16 cellular contexts compared by ENCODE assay signal in the genomic region with DNA sequence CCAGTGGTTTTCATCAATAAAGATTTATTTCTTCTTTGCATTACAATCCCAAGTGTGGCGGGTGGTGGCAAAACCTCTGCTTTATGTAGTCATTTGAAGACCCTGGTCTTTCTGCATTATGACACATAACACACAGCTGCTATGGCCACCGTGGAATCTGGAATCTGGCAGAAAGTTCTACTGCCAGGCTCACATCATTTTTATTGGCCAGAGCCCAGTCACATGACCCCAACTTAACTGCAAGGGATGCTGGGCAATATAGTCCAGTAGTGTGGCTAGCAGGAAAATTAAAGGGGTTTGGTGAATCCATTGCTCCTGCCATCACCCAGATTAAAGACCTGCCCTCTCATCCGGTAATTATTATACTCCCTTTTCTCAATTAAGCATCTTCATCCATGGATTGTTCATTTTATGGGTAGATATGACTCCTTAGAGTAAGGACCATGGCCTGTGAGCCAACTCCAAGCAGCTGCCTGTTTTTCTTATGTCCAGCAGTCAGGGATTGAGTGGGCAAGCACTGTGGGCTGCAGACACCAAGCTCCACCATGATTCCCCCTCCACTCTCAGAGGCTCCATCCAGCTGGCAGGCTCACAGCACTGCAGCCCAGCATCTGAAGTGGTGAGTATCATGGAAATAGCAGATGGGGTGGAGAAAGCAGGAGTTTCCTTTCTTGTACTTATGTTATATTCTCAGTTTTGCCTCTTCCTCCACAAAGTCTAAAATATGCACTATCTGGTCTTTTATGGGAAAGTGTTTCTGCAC.
DNase-seq lines count a peak whose midpoint lies in the region; ATAC-seq and TF ChIP-seq lines count a peak whose summit lies in the region.
"Had no signal": no experiment of that assay in that cellular context is flagged by ENCODE, and none has a peak within 500 bp of the region (broad histone marks: within the 10 kb centered on the region; RNA-seq: fewer than 3 reads in every experiment).

No MANE protein-coding gene starts in this region.

- H3K27me3 ChIP-seq in neural progenitor cell, result no peaks in the 10 kb centered on the region
- H3K27me3 ChIP-seq in right cardiac atrium (ENCODE audit: control insufficient read depth, insufficient read depth), result no peaks in the 10 kb centered on the region
- no peaks in the 10 kb centered on the region for H3K27me3 ChIP-seq in heart left ventricle
- H3K27me3 ChIP-seq: BLaER1 had no signal

- no peak for ATAC-seq in right cardiac atrium
- ATAC-seq in heart left ventricle, result no peak

- intact Hi-C loops in right cardiac atrium (cut with DNase I), result no loop called here
- intact Hi-C loops in heart left ventricle (cut with DNase I), result no loop called here
- intact Hi-C loops in Calu3 (cut with micrococcal nuclease; ENCODE audit: unreplicated experiment), result no loop called here

- no peaks in the 10 kb centered on the region for H3K4me1 ChIP-seq in neural progenitor cell
- H3K4me1 ChIP-seq in right cardiac atrium (ENCODE audit: control insufficient read depth, insufficient read depth, low read length), result no peaks in the 10 kb centered on the region
- H3K4me1 ChIP-seq in heart left ventricle, result no peaks in the 10 kb centered on the region
- H3K4me1 ChIP-seq: BLaER1, Caco-2 had no signal

- H3K27ac ChIP-seq in neural progenitor cell (no peak overlapping the region), right cardiac atrium (ENCODE audit: low read length) (no peak overlapping the region), heart left ventricle (no peak overlapping the region)
- H3K27ac ChIP-seq: BLaER1 had no signal

- H2AFZ ChIP-seq in neural progenitor cell (replicated peaks), result peak overlapping the region; percentile 42

- H3K9ac ChIP-seq in neural progenitor cell, result no peak overlapping the region
- H3K9ac ChIP-seq: BLaER1 had no signal

- H3K4me3 Mint-ChIP-seq in neural progenitor cell (no peak overlapping the region), Calu3 (ENCODE audit: low read depth, unreplicated experiment) (no peak overlapping the region)
- H3K4me3 Mint-ChIP-seq: CD8-positive, alpha-beta memory T cell had no signal

- H3K4me3 ChIP-seq in fibroblast of the aortic adventitia (ENCODE audit: low read depth, low read length), result no peak overlapping the region
- H3K4me3 ChIP-seq in neural progenitor cell, result no peak overlapping the region
- H3K4me3 ChIP-seq in right cardiac atrium (ENCODE audit: low read length), result no peak overlapping the region
- no peak overlapping the region for H3K4me3 ChIP-seq in heart left ventricle
- H3K4me3 ChIP-seq: BLaER1 had no signal

- 66% methylated on average over 3 of the region's 3 CpGs for WGBS in right cardiac atrium
- WGBS in heart left ventricle, 4 donors, result 68 to 73% (median 72%) methylated on average over 3 of the region's 3 CpGs

- H3K9me3 ChIP-seq in neural progenitor cell (ENCODE audit: low read depth) (no peaks in the 10 kb centered on the region), right cardiac atrium (ENCODE audit: control insufficient read depth, low read length) (no peaks in the 10 kb centered on the region), heart left ventricle (peaks cover 0 to 2% (median 0%) of the 10 kb centered on the region in 12 donors)
- H3K9me3 ChIP-seq: BLaER1, Caco-2 had no signal

- H3K36me3 Mint-ChIP-seq in neural progenitor cell (no peaks in the 10 kb centered on the region), Calu3 (ENCODE audit: insufficient read depth, unreplicated experiment) (no peaks in the 10 kb centered on the region)
- H3K36me3 Mint-ChIP-seq: CD8-positive, alpha-beta memory T cell had no signal

- H3F3A ChIP-seq in neural progenitor cell (ENCODE audit: low read depth), result no peaks in the 10 kb centered on the region

- H3K4me1 Mint-ChIP-seq in neural progenitor cell (no peaks in the 10 kb centered on the region), Calu3 (ENCODE audit: low read depth, unreplicated experiment) (no peaks in the 10 kb centered on the region)
- H3K4me1 Mint-ChIP-seq: CD8-positive, alpha-beta memory T cell had no signal

- H3K27me3 Mint-ChIP-seq in neural progenitor cell (ENCODE audit: insufficient read depth, low read depth), result peaks cover 2% of the 10 kb centered on the region
- peaks cover 13% of the 10 kb centered on the region for H3K27me3 Mint-ChIP-seq in Calu3 (ENCODE audit: unreplicated experiment)
- H3K27me3 Mint-ChIP-seq: CD8-positive, alpha-beta memory T cell had no signal

- H3K27ac Mint-ChIP-seq in neural progenitor cell (no peak overlapping the region), Calu3 (ENCODE audit: unreplicated experiment) (no peak overlapping the region)
- H3K27ac Mint-ChIP-seq: CD8-positive, alpha-beta memory T cell had no signal

- H3K36me3 ChIP-seq in neural progenitor cell (no peaks in the 10 kb centered on the region), heart left ventricle (no peaks in the 10 kb centered on the region)
- H3K36me3 ChIP-seq: BLaER1 had no signal

- TF ChIP-seq POLR2A in heart left ventricle (IDR thresholded peaks at IDR 0.05), result no peak

- H3K9me3 Mint-ChIP-seq in neural progenitor cell (peaks cover 4% of the 10 kb centered on the region), Calu3 (ENCODE audit: low read depth, unreplicated experiment) (peaks cover 13% of the 10 kb centered on the region)

- no peak overlapping the region for H3K4me2 ChIP-seq in neural progenitor cell
- H3K4me2 ChIP-seq: BLaER1 had no signal

- no peaks in the 10 kb centered on the region for H4K20me1 ChIP-seq in neural progenitor cell (ENCODE audit: low read depth)
- H4K20me1 ChIP-seq: BLaER1 had no signal

- TF ChIP-seq CTCF in fibroblast of the aortic adventitia (IDR thresholded peaks at IDR 0.05; ENCODE audit: insufficient read depth, low read length) (no peak), neural progenitor cell (IDR thresholded peaks at IDR 0.05) (no peak), heart left ventricle (IDR thresholded peaks at IDR 0.05) (no peak), Calu3 (IDR thresholded peaks at IDR 0.05; ENCODE audit: unreplicated experiment) (no peak)

- CTCF ChIA-PET in Calu3 (lab: Charles Lee), result no interaction called here

- no TSS peak for BruUV-seq in Calu3 (replicated peaks; lab: Mats Ljungman, UMichigan)

- DNase-seq in HT-29 (ENCODE audit: low spot score) (peak; percentile 20), NAMALWA (ENCODE audit: low spot score) (peak; percentile 4), fibroblast of the aortic adventitia (ENCODE audit: low read depth) (peak; percentile 10), neural progenitor cell (ENCODE audit: low spot score) (no peak), right cardiac atrium (no peak), heart left ventricle (no peak), Calu3 (no peak)
- DNase-seq in activated CD8-positive, alpha-beta memory T cell treated with anti-CD3 and anti-CD28 coated beads, Interleukin-2, amount 50 U/mL, for 4 hours, result no peak
- DNase-seq: 8988T; AML-193; Caco-2; CD8-positive, alpha-beta memory T cell; DMS53; GF-D8; H7 had no signal

- H3K79me2 ChIP-seq in neural progenitor cell (ENCODE audit: low read depth), result no peaks in the 10 kb centered on the region

Comparison
In these comparisons a context has a peak if more than half of its experiments do, and no peak if none do; other contexts are left out.
1. DNase-seq: peak in HT-29 (single experiment), NAMALWA (single experiment) and fibroblast of the aortic adventitia (single experiment); none in neural progenitor cell (single experiment), right cardiac atrium (0 of 3), activated CD8-positive, alpha-beta memory T cell treated with anti-CD3 and anti-CD28 coated beads, Interleukin-2, amount 50 U/mL, for 4 hours (single experiment), heart left ventricle (0 of 5) and Calu3 (single experiment).